In the genomic region with DNA sequence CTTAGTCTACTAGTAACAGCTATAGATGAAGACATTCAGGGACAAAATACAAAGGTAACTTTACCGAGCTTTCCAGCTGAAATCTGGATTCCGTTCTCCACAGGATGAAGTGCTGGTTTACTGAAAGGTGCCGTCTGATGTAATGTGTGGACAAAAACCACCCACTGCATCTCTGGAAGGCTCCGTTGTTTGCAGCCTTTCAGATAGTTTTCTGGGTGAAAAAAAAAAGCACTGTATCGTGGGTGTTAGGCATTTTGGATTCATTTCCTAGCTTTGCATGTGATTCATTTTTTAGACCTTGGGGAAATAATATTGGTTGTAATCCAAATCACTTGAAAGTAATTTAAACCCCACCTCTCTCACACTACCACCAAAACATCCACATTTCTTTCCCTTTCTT, we compare ENCODE assay signal across 27 cellular contexts.
"Had no signal": no experiment of that assay in that cellular context is flagged by ENCODE, and none has a peak within 500 bp of the region (broad histone marks: within the 10 kb centered on the region; RNA-seq: fewer than 3 reads in every experiment).

No MANE protein-coding gene starts in this region.

- H3K27me3 ChIP-seq: ascending aorta had no signal

- ATAC-seq: activated CD8-positive, alpha-beta T cell treated with anti-CD3 and anti-CD28 coated beads for 36 hours; Panc1; Right ventricle myocardium inferior; T-cell had no signal

- H3K27ac ChIP-seq: ascending aorta, SK-N-MC, VCaP had no signal

- H3K4me3 Mint-ChIP-seq: activated CD4-positive, alpha-beta T cell treated with anti-CD3 and anti-CD28 coated beads, Interleukin-2, amount 10 ng/mL, durations not matched to agents 7 days and 5 days; activated CD8-positive, alpha-beta T cell treated with anti-CD3 and anti-CD28 coated beads for 36 hours; activated naive CD8-positive, alpha-beta T cell treated with anti-CD3 and anti-CD28 coated beads, Interleukin-2, amount 10 ng/mL, durations not matched to agents 7 days and 5 days; T-cell had no signal

- H3K27me3 Mint-ChIP-seq: activated CD8-positive, alpha-beta T cell treated with anti-CD3 and anti-CD28 coated beads for 36 hours had no signal

- H3K4me1 Mint-ChIP-seq: activated CD4-positive, alpha-beta T cell treated with anti-CD3 and anti-CD28 coated beads, Interleukin-2, amount 10 ng/mL, durations not matched to agents 7 days and 5 days; activated naive CD8-positive, alpha-beta T cell treated with anti-CD3 and anti-CD28 coated beads, Interleukin-2, amount 10 ng/mL, durations not matched to agents 7 days and 5 days; T-cell had no signal

- H3K36me3 ChIP-seq: ascending aorta, MG63 had no signal

- H3K27ac Mint-ChIP-seq: activated CD4-positive, alpha-beta T cell treated with anti-CD3 and anti-CD28 coated beads, Interleukin-2, amount 10 ng/mL, durations not matched to agents 7 days and 5 days; activated CD8-positive, alpha-beta T cell treated with anti-CD3 and anti-CD28 coated beads for 36 hours; activated naive CD8-positive, alpha-beta T cell treated with anti-CD3 and anti-CD28 coated beads, Interleukin-2, amount 10 ng/mL, durations not matched to agents 7 days and 5 days; T-cell had no signal

- H3K4me3 ChIP-seq: ascending aorta, MG63, SK-N-MC had no signal

- H3K9me3 ChIP-seq: ascending aorta, MG63 had no signal

- DNase-seq: activated CD4-positive, alpha-beta T cell treated with anti-CD3 and anti-CD28 coated beads, Interleukin-2, amount 10 ng/mL, durations not matched to agents 7 days and 5 days; activated CD4-positive, CD25-positive, alpha-beta regulatory T cell; activated CD8-positive, alpha-beta memory T cell treated with anti-CD3 and anti-CD28 coated beads, Interleukin-2, amount 50 U/mL, for 4 hours; activated CD8-positive, alpha-beta T cell treated with anti-CD3 and anti-CD28 coated beads for 36 hours; activated naive CD4-positive, alpha-beta T cell treated with anti-CD3 and anti-CD28 coated beads, Interleukin-2, amount 50 U/mL, for 16 hours; activated naive CD8-positive, alpha-beta T cell treated with anti-CD3 and anti-CD28 coated beads, Interleukin-2, amount 10 ng/mL, durations not matched to agents 7 days and 5 days; activated T-cell treated with anti-CD3 and anti-CD28 coated beads, Interleukin-2, amount 50 U/mL, for 1 hour; MG63; MV-4-11; NCI-H1092 treated with DMSO at 0.1 percent for 48 hours; NCI-H1436; NCI-H1694 treated with DMSO at 0.1 percent for 48 hours; NCI-H2029 treated with DMSO at 0.1 percent for 48 hours; NCI-H345; NCI-H510A; NCI-H526 treated with DMSO at 0.1 percent for 48 hours; NCI-H82; NK-92 treated with Interleukin-12 subunit alpha and Interleukin-12 subunit beta, amount 100 ng/mL, for 24 hours; OCI-M1; RPMI8226; T-cell; T-helper 2 cell had no signal
